Comparison of ENCODE assay signal across 24 cellular contexts in genomic region chr21:42349420-42350075, GRCh38. TPM values are rescaled to one million over a fixed set of nuclear protein-coding genes. Genes with fewer than 3 reads are reported as not detected.
A peak's percentile ranks its signal among the peaks of the same experiment; 100 is the strongest.
DNase-seq lines count a peak whose midpoint lies in the region; ATAC-seq, FAIRE-seq and TF ChIP-seq lines count a peak whose summit lies in the region.
"Had no signal": no experiment of that assay in that cellular context is flagged by ENCODE, and none has a peak within 500 bp of the region (broad histone marks: within the 10 kb centered on the region; RNA-seq: fewer than 3 reads in every experiment).

No MANE protein-coding gene starts in this region.

- H3K27ac Mint-ChIP-seq in nephron progenitor cell, result peak overlapping the region; percentile 89
- H3K27ac Mint-ChIP-seq: CD14-positive monocyte had no signal

- H3K4me3 ChIP-seq in K562, result no peak overlapping the region
- peak overlapping the region; percentile 18 to 30 (median 25) for H3K4me3 ChIP-seq in stomach

- intact Hi-C loops in K562 (cut with micrococcal nuclease), result no loop called here
- intact Hi-C loops in stomach (cut with DNase I; ENCODE audit: low total_unique reads), result loop anchor here (10.0 kb wide), 2 partner anchors 55 to 95 kb away; partner anchors contain the start of gene UBASH3A

- H3K4me2 ChIP-seq in K562 (ENCODE audit: insufficient read depth, low read length), result no peak overlapping the region

- no peak overlapping the region for H3K9ac ChIP-seq in K562 (ENCODE audit: insufficient read depth in 1 of 2, low read depth in 2 of 2, low read length in 2 of 2)

- FAIRE-seq in K562 (lab: Jason Lieb, UNC), result no peak
- FAIRE-seq: D721Med had no signal

- no peak for TF ChIP-seq CTCF in K562 (IDR thresholded peaks at IDR 0.05 in 2 of 3, conservative IDR thresholded peaks at IDR 0.05 in 1 of 3; ENCODE audit: insufficient read depth in 2 of 3, low read depth in 1 of 3, low read length in 3 of 3)
- no peak for TF ChIP-seq CTCF in nephron progenitor cell (IDR thresholded peaks at IDR 0.05)
- TF ChIP-seq CTCF in stomach (IDR thresholded peaks at IDR 0.05), result no peak

- peaks cover 0 to 4% of the 10 kb centered on the region in 2 experiments; a peak in 1 of 5 replicates for H3K4me1 ChIP-seq in K562 (replicated peaks in 1 of 2; ENCODE audit: control insufficient read depth in 2 of 2, insufficient read depth in 2 of 2, low read length in 2 of 2)
- H3K4me1 ChIP-seq in stomach, result peaks cover 0 to 11% (median 2%) of the 10 kb centered on the region in 4 donors

- no peak overlapping the region for H3K27ac ChIP-seq in K562 (ENCODE audit: extremely low read depth, low read depth, low read length)
- peak overlapping the region; percentile 38 to 83 (median 78) for H3K27ac ChIP-seq in stomach

- no peak for TF ChIP-seq RAD21 in K562 (CRISPR knock-in tag; conservative IDR thresholded peaks at IDR 0.05 in 1 of 2, IDR thresholded peaks at IDR 0.05 in 1 of 2)

- WGBS in K562 (ENCODE audit: insufficient coverage, low coverage, missing lambda C conversion rate), result 13% methylated on average over 10 of the region's 10 CpGs
- 80 to 90% (median 83%) methylated on average over 10 of the region's 10 CpGs for WGBS in stomach, 5 donors

- in situ Hi-C loops in K562 (cut with MboI), result no loop called here

- no peak for TF ChIP-seq POLR2A in K562 (conservative IDR thresholded peaks at IDR 0.05)
- no peak for TF ChIP-seq POLR2A in stomach (IDR thresholded peaks at IDR 0.05)

- H3K9me1 ChIP-seq in K562 (ENCODE audit: control insufficient read depth, insufficient read depth, low read length), result no peaks in the 10 kb centered on the region

- no peak overlapping the region for H2AFZ ChIP-seq in K562 (ENCODE audit: low read depth, low read length)

- H4K20me1 ChIP-seq in K562 (replicated peaks; ENCODE audit: control insufficient read depth, insufficient read depth, low read length), result no peaks in the 10 kb centered on the region; the same call in 1 of the 2 replicates

- no TSS peak for BruUV-seq in K562 (replicated peaks; lab: Mats Ljungman, UMichigan)

- CTCF ChIA-PET in K562 (lab: Yijun Ruan, JAX; ENCODE audit: low intra/inter-chr PET ratio), result interaction anchor here (0.6 kb wide), 1 partner anchor 420 kb away, joined by 3 read pairs; no protein-coding TSS in a partner anchor

- H3K27me3 ChIP-seq in K562 (ENCODE audit: control insufficient read depth in 2 of 2, insufficient read depth in 2 of 2, low read length in 2 of 2) (peaks cover 28 to 65% of the 10 kb centered on the region in 2 experiments), stomach (peaks cover 0 to 23% (median 0%) of the 10 kb centered on the region in 3 donors)

- no peaks in the 10 kb centered on the region for H3K9me3 ChIP-seq in K562 (replicated peaks; ENCODE audit: control insufficient read depth, insufficient read depth, low read depth, low read length)
- H3K9me3 ChIP-seq in stomach, result peaks cover 0 to 6% (median 0%) of the 10 kb centered on the region in 4 donors

- no peak overlapping the region for H3K4me3 Mint-ChIP-seq in nephron progenitor cell
- H3K4me3 Mint-ChIP-seq: CD14-positive monocyte had no signal

- no peaks in the 10 kb centered on the region for H3K79me2 ChIP-seq in K562 (ENCODE audit: control insufficient read depth, insufficient read depth, low read length)

- peaks cover 29% of the 10 kb centered on the region for H3K4me1 Mint-ChIP-seq in nephron progenitor cell
- H3K4me1 Mint-ChIP-seq: CD14-positive monocyte had no signal

- H3K9me3 Mint-ChIP-seq in nephron progenitor cell, result peaks cover 16% of the 10 kb centered on the region

- no peak for TF ChIP-seq EP300 in K562 (IDR thresholded peaks at IDR 0.05; ENCODE audit: low read length)
- no peak for TF ChIP-seq EP300 in stomach (IDR thresholded peaks at IDR 0.05)

- ATAC-seq in K562 (no peak), GM18907 (IDR thresholded peaks at IDR 0.05; ENCODE audit: unreplicated experiment) (no peak)
- ATAC-seq: Panc1 had no signal

- H3K36me3 ChIP-seq in K562 (ENCODE audit: control insufficient read depth, insufficient read depth, low read length) (no peaks in the 10 kb centered on the region), stomach (no peaks in the 10 kb centered on the region)

- H3K27me3 Mint-ChIP-seq in nephron progenitor cell (ENCODE audit: low read depth, poor library complexity), result peaks cover 10% of the 10 kb centered on the region

- peak; percentile 26 for DNase-seq in activated CD8-positive, alpha-beta memory T cell treated with anti-CD3 and anti-CD28 coated beads, Interleukin-2, amount 50 U/mL, for 48 hours
- DNase-seq in activated CD8-positive, alpha-beta memory T cell treated with anti-CD3 and anti-CD28 coated beads, Interleukin-2, amount 50 U/mL, for 4 hours, result no peak
- DNase-seq in K562 (ENCODE audit: extremely low read depth in 1 of 4, low spot score in 3 of 4), result no peak
- DNase-seq in nephron progenitor cell, result no peak
- DNase-seq in stomach, result no peak
- no peak for DNase-seq in NCI-H128 (lab: John Stamatoyannopoulos, UW; ENCODE audit: unreplicated experiment)
- DNase-seq in NCI-H748 treated with DMSO at 0.1 percent for 48 hours (lab: John Stamatoyannopoulos, UW), result no peak
- DNase-seq: DMS53; GDM1; H7; KBM-7; NCI-H1092; NCI-H1436 treated with DMSO at 0.1 percent for 48 hours; NCI-H1930; NCI-H510A treated with DMSO at 0.1 percent for 48 hours; NCI-H774; NK-92 treated with Interleukin-12 subunit alpha and Interleukin-12 subunit beta, amount 100 ng/mL, for 24 hours; SIG-M5 had no signal

- no peaks in the 10 kb centered on the region for H3K36me3 Mint-ChIP-seq in nephron progenitor cell (ENCODE audit: low read depth)
- H3K36me3 Mint-ChIP-seq: CD14-positive monocyte had no signal

- POLR2A ChIA-PET in K562 (lab: Yijun Ruan, JAX), result interaction anchor here (0.6 to 0.8 kb wide), 3 partner anchors 11 to 311 kb away, joined by 3 read pairs; no protein-coding TSS in a partner anchor

RNA-seq across cellular contexts. Expression of gene TFF2, which starts 1.2 kb away (rescaled TPM):
- total RNA-seq in K562 (2011; cell fraction: chromatin; rRNA removed; ENCODE audit: low replicate concordance), result not detected in 2 replicates
- not detected in 2 replicates for total RNA-seq in K562 (2011; cell fraction: nucleolus; rRNA removed)
- not detected in 2 replicates for total RNA-seq in K562 (2011; cell fraction: nucleoplasm; rRNA removed)
- total RNA-seq in K562 (2014; rRNA removed) (not detected in 2 replicates), K562 (2014; rRNA removed; fragmentation: Illumina TruSeq; extraction: Trizol) (not detected in 2 replicates), K562 (2015; rRNA removed; fragmentation: Illumina TruSeq; extraction: Trizol) (not detected in 2 replicates), K562 (2021) (not detected in 2 replicates), stomach (1,000 to 10,000 TPM in 3 of 5 donors, 100 to 1,000 TPM in 1, 1 to 10 TPM in 1; 2.3 to 2,979 (median 1,039) TPM)
- polyA plus RNA-seq in K562 (2011; rRNA removed) (not detected in 2 replicates), K562 (2014; fragmentation: Illumina TruSeq; extraction: Trizol) (not detected in 2 replicates), K562 (2014; fragmentation: Nextera tagmentation; extraction: Ambion mirVana) (not detected), K562 (2014; rRNA removed) (not detected in 2 replicates), stomach (1,000 to 10,000 TPM in 2 of 3 donors, 100 to 1,000 TPM in 1; 154 to 2,390 (median 1,084) TPM)
- not detected in 2 replicates for polyA plus RNA-seq in K562 (2011; cell fraction: cytosol; rRNA removed)
- not detected in 2 replicates for polyA plus RNA-seq in K562 (2011; cell fraction: nucleus; rRNA removed)
- not detected in 2 replicates for polyA plus RNA-seq in K562 (2012)
- polyA minus RNA-seq in K562 (2011; rRNA and poly(A)+ RNA removed), result not detected in 2 replicates
- not detected in 2 replicates for polyA minus RNA-seq in K562 (2011; cell fraction: cytosol; rRNA and poly(A)+ RNA removed)
- polyA minus RNA-seq in K562 (2011; cell fraction: nucleus; rRNA and poly(A)+ RNA removed), result not detected in 2 replicates
- total RNA-seq: A172, H7 had no signal
- polyA plus RNA-seq: AG04450, CD14-positive monocyte had no signal

RNA-seq across cellular contexts. Expression of gene TFF1, which starts 16.8 kb away (rescaled TPM):
- total RNA-seq in K562 (2011; cell fraction: chromatin; rRNA removed; ENCODE audit: low replicate concordance), result not detected in 2 replicates
- total RNA-seq in K562 (2011; cell fraction: nucleolus; rRNA removed), result not detected in 2 replicates
- total RNA-seq in K562 (2011; cell fraction: nucleoplasm; rRNA removed), result not detected in 2 replicates
- total RNA-seq in K562 (2014; rRNA removed) (not detected in 2 replicates), K562 (2014; rRNA removed; fragmentation: Illumina TruSeq; extraction: Trizol) (not detected in 2 replicates), K562 (2015; rRNA removed; fragmentation: Illumina TruSeq; extraction: Trizol) (not detected in 2 replicates), K562 (2021) (0.31 and 0.98 TPM in 2 replicates), stomach (1,000 to 10,000 TPM in 1 of 5 donors, 100 to 1,000 TPM in 1, 10 to 100 TPM in 2, not detected in 1; 62.4 to 1,697 (median 407) TPM)
- polyA plus RNA-seq in K562 (2011; rRNA removed) (not detected in 2 replicates), K562 (2014; fragmentation: Illumina TruSeq; extraction: Trizol) (not detected in 2 replicates), K562 (2014; fragmentation: Nextera tagmentation; extraction: Ambion mirVana) (not detected), K562 (2014; rRNA removed) (not detected in 2 replicates), stomach (over 10,000 TPM in 1 of 3 donors, 1,000 to 10,000 TPM in 1, 100 to 1,000 TPM in 1; 385 to 10,944 (median 1,930) TPM)
- polyA plus RNA-seq in K562 (2011; cell fraction: cytosol; rRNA removed), result 0.37 TPM in 1 of 2 replicates, not detected in the other
- not detected in 2 replicates for polyA plus RNA-seq in K562 (2011; cell fraction: nucleus; rRNA removed)
- polyA plus RNA-seq in K562 (2012), result 0.43 TPM in 1 of 2 replicates, not detected in the other
- polyA minus RNA-seq in K562 (2011; rRNA and poly(A)+ RNA removed), result not detected in 2 replicates
- not detected in 2 replicates for polyA minus RNA-seq in K562 (2011; cell fraction: cytosol; rRNA and poly(A)+ RNA removed)
- not detected in 2 replicates for polyA minus RNA-seq in K562 (2011; cell fraction: nucleus; rRNA and poly(A)+ RNA removed)
- total RNA-seq: A172, H7 had no signal
- polyA plus RNA-seq: AG04450, CD14-positive monocyte had no signal

RNA-seq across cellular contexts. Expression of gene TFF3, which starts 34.3 kb away (rescaled TPM):
- total RNA-seq in K562 (2011; cell fraction: chromatin; rRNA removed; ENCODE audit: low replicate concordance), result not detected in 2 replicates
- total RNA-seq in K562 (2011; cell fraction: nucleolus; rRNA removed), result not detected in 2 replicates
- not detected in 2 replicates for total RNA-seq in K562 (2011; cell fraction: nucleoplasm; rRNA removed)
- total RNA-seq in K562 (2014; rRNA removed) (not detected in 2 replicates), K562 (2014; rRNA removed; fragmentation: Illumina TruSeq; extraction: Trizol) (not detected in 2 replicates), K562 (2015; rRNA removed; fragmentation: Illumina TruSeq; extraction: Trizol) (not detected in 2 replicates), K562 (2021) (0.72 and 0.78 TPM in 2 replicates), stomach (100 to 1,000 TPM in 2 of 5 donors, 10 to 100 TPM in 2, 1 to 10 TPM in 1; 2.0 to 488 (median 49.6) TPM)
- polyA plus RNA-seq in K562 (2011; rRNA removed) (0.07 TPM in 1 of 2 replicates, not detected in the other), K562 (2014; fragmentation: Illumina TruSeq; extraction: Trizol) (not detected in 2 replicates), K562 (2014; fragmentation: Nextera tagmentation; extraction: Ambion mirVana) (not detected), K562 (2014; rRNA removed) (not detected in 2 replicates), stomach (10 to 100 TPM in 2 of 3 donors, 1 to 10 TPM in 1; 7.1 to 27.8 (median 26.8) TPM)
- polyA plus RNA-seq in K562 (2011; cell fraction: cytosol; rRNA removed), result not detected in 2 replicates
- not detected in 2 replicates for polyA plus RNA-seq in K562 (2011; cell fraction: nucleus; rRNA removed)
- 0.22 TPM in 1 of 2 replicates, not detected in the other for polyA plus RNA-seq in K562 (2012)
- not detected in 2 replicates for polyA minus RNA-seq in K562 (2011; rRNA and poly(A)+ RNA removed)
- polyA minus RNA-seq in K562 (2011; cell fraction: cytosol; rRNA and poly(A)+ RNA removed), result not detected in 2 replicates
- polyA minus RNA-seq in K562 (2011; cell fraction: nucleus; rRNA and poly(A)+ RNA removed), result not detected in 2 replicates
- total RNA-seq: A172 had no signal
- polyA plus RNA-seq: AG04450, CD14-positive monocyte had no signal

RNA-seq across cellular contexts. Expression of gene TMPRSS3, which starts 46.3 kb away (rescaled TPM):
- total RNA-seq in K562 (2011; cell fraction: chromatin; rRNA removed; ENCODE audit: low replicate concordance), result 0.21 TPM in 1 of 2 replicates, not detected in the other
- total RNA-seq in K562 (2011; cell fraction: nucleolus; rRNA removed), result not detected in 2 replicates
- not detected in 2 replicates for total RNA-seq in K562 (2011; cell fraction: nucleoplasm; rRNA removed)
- total RNA-seq in K562 (2014; rRNA removed) (not detected in 2 replicates), K562 (2014; rRNA removed; fragmentation: Illumina TruSeq; extraction: Trizol) (not detected in 2 replicates), K562 (2015; rRNA removed; fragmentation: Illumina TruSeq; extraction: Trizol) (not detected in 2 replicates), K562 (2021) (not detected in 2 replicates), stomach (10 to 100 TPM in 2 of 5 donors, 1 to 10 TPM in 1, under 1 TPM in 1, not detected in 1; 0.45 to 37.9 (median 9.7) TPM)
- polyA plus RNA-seq in K562 (2011; rRNA removed) (0.04 and 0.07 TPM in 2 replicates), K562 (2014; fragmentation: Illumina TruSeq; extraction: Trizol) (not detected in 2 replicates), K562 (2014; fragmentation: Nextera tagmentation; extraction: Ambion mirVana) (not detected), K562 (2014; rRNA removed) (not detected in 2 replicates), stomach (1 to 10 TPM; 1.8 to 3.9 (median 3.7) TPM)
- polyA plus RNA-seq in K562 (2011; cell fraction: cytosol; rRNA removed), result 0.13 and 0.25 TPM in 2 replicates
- 0.18 TPM in 2 replicates for polyA plus RNA-seq in K562 (2011; cell fraction: nucleus; rRNA removed)
- polyA plus RNA-seq in K562 (2012), result 0.03 and 0.04 TPM in 2 replicates
- not detected in 2 replicates for polyA minus RNA-seq in K562 (2011; rRNA and poly(A)+ RNA removed)
- 2.2 TPM in 1 of 2 replicates, not detected in the other for polyA minus RNA-seq in K562 (2011; cell fraction: cytosol; rRNA and poly(A)+ RNA removed)
- polyA minus RNA-seq in K562 (2011; cell fraction: nucleus; rRNA and poly(A)+ RNA removed), result 1.1 TPM in 1 of 2 replicates, not detected in the other
- total RNA-seq: H7 had no signal
- polyA plus RNA-seq: AG04450 had no signal

RNA-seq across cellular contexts. Expression of gene UBASH3A, which starts 54.2 kb away (rescaled TPM):
- 1.1 and 3.3 TPM in 2 replicates for total RNA-seq in K562 (2011; cell fraction: chromatin; rRNA removed; ENCODE audit: low replicate concordance)
- 3.2 and 3.8 TPM in 2 replicates for total RNA-seq in K562 (2011; cell fraction: nucleolus; rRNA removed)
- 1.0 and 2.0 TPM in 2 replicates for total RNA-seq in K562 (2011; cell fraction: nucleoplasm; rRNA removed)
- 1.4 and 2.9 TPM in 2 replicates for total RNA-seq in K562 (2014; rRNA removed)
- 0.35 and 0.47 TPM in 2 replicates for total RNA-seq in K562 (2014; rRNA removed; fragmentation: Illumina TruSeq; extraction: Trizol)
- 0.90 and 1.1 TPM in 2 replicates for total RNA-seq in K562 (2015; rRNA removed; fragmentation: Illumina TruSeq; extraction: Trizol)
- total RNA-seq in K562 (2021), result 1.5 and 1.8 TPM in 2 replicates
- polyA plus RNA-seq in K562 (2011; rRNA removed), result 1.4 and 4.4 TPM in 2 replicates
- 2.1 and 4.7 TPM in 2 replicates for polyA plus RNA-seq in K562 (2011; cell fraction: cytosol; rRNA removed)
- polyA plus RNA-seq in K562 (2011; cell fraction: nucleus; rRNA removed), result 24.2 and 29.1 TPM in 2 replicates
- polyA plus RNA-seq in K562 (2012), result 1.1 and 1.5 TPM in 2 replicates
- polyA plus RNA-seq in K562 (2014; fragmentation: Illumina TruSeq; extraction: Trizol), result 1.1 and 1.4 TPM in 2 replicates
- polyA plus RNA-seq in K562 (2014; fragmentation: Nextera tagmentation; extraction: Ambion mirVana), result under 1 TPM; 0.23 to 0.25 TPM
- polyA plus RNA-seq in K562 (2014; rRNA removed), result 1.0 and 1.4 TPM in 2 replicates
- polyA minus RNA-seq in K562 (2011; rRNA and poly(A)+ RNA removed), result 1.4 and 2.2 TPM in 2 replicates
- polyA minus RNA-seq in K562 (2011; cell fraction: cytosol; rRNA and poly(A)+ RNA removed), result 1.3 and 3.1 TPM in 2 replicates
- 7.9 and 15.2 TPM in 2 replicates for polyA minus RNA-seq in K562 (2011; cell fraction: nucleus; rRNA and poly(A)+ RNA removed)
- 1 to 10 TPM in 2 of 5 donors, under 1 TPM in 2, not detected in 1; 0.29 to 4.6 (median 1.2) TPM for total RNA-seq in stomach
- polyA plus RNA-seq in stomach, result under 1 TPM; 0.18 to 0.31 (median 0.25) TPM
- total RNA-seq: A172, H7 had no signal
- polyA plus RNA-seq: AG04450, CD14-positive monocyte had no signal
